In genomic region chr11:60169264-60169915, GRCh38 we compare ENCODE assay signal across 8 cellular contexts. TPM values are rescaled to one million over a fixed set of nuclear protein-coding genes. Genes with fewer than 3 reads are reported as not detected.
A peak's percentile ranks its signal among the peaks of the same experiment; 100 is the strongest.
DNase-seq lines count a peak whose midpoint lies in the region; ATAC-seq and TF ChIP-seq lines count a peak whose summit lies in the region.

No MANE protein-coding gene starts in this region.

- TF ChIP-seq CTCF in GM12872 (IDR thresholded peaks at IDR 0.05; ENCODE audit: insufficient read depth, low read depth, low read length) = peak; percentile 33; the same call in 1 of the 3 replicates
- peak; percentile 49 for TF ChIP-seq CTCF in epithelial cell of proximal tubule (conservative IDR thresholded peaks at IDR 0.05; ENCODE audit: low read depth, low read length)
- peak; percentile 17 for TF ChIP-seq CTCF in progenitor cell of endocrine pancreas (IDR thresholded peaks at IDR 0.05; ENCODE audit: unreplicated experiment)
- peak in 1 of 2 donors; percentile 21 for TF ChIP-seq CTCF in suprapubic skin (IDR thresholded peaks at IDR 0.05)

- H3K27ac ChIP-seq in suprapubic skin = no peak overlapping the region

- peaks cover 26% of the 10 kb centered on the region for H3K9me3 Mint-ChIP-seq in progenitor cell of endocrine pancreas (ENCODE audit: low read depth)

- H3K27me3 ChIP-seq in suprapubic skin = no peaks in the 10 kb centered on the region

- H3K36me3 Mint-ChIP-seq in progenitor cell of endocrine pancreas (ENCODE audit: insufficient read depth) = no peaks in the 10 kb centered on the region

- no peak overlapping the region for H3K27ac Mint-ChIP-seq in progenitor cell of endocrine pancreas

- H3K4me1 ChIP-seq in suprapubic skin = no peaks in the 10 kb centered on the region

- 72% methylated on average over 6 of the region's 6 CpGs for WGBS in suprapubic skin

- no peaks in the 10 kb centered on the region for H3K36me3 ChIP-seq in suprapubic skin

- no peak for TF ChIP-seq POLR2A in suprapubic skin (IDR thresholded peaks at IDR 0.05)

- ATAC-seq in GM21390 (IDR thresholded peaks at IDR 0.05; ENCODE audit: unreplicated experiment) (no peak), HG03159 (IDR thresholded peaks at IDR 0.05; ENCODE audit: unreplicated experiment) (no peak)

- H3K4me3 Mint-ChIP-seq in progenitor cell of endocrine pancreas (ENCODE audit: low read depth) = no peak overlapping the region

- H3K9me3 ChIP-seq in suprapubic skin = no peaks in the 10 kb centered on the region

- no peak for TF ChIP-seq EP300 in suprapubic skin (IDR thresholded peaks at IDR 0.05)

- no peak overlapping the region for H3K4me3 ChIP-seq in epithelial cell of proximal tubule (ENCODE audit: low read depth, low read length)
- no peak overlapping the region for H3K4me3 ChIP-seq in suprapubic skin

- DNase-seq in NCI-H69 (lab: John Stamatoyannopoulos, UW) (peak; percentile 44), epithelial cell of proximal tubule (ENCODE audit: low read depth) (peak; percentile 42), progenitor cell of endocrine pancreas (ENCODE audit: low spot score, unreplicated experiment) (no peak), suprapubic skin (ENCODE audit: low spot score in 2 of 2) (no peak)
- DNase-seq in activated T-cell treated with anti-CD3 and anti-CD28 coated beads, Interleukin-2, amount 50 U/mL, for 1 hour = no peak

- no peaks in the 10 kb centered on the region for H3K27me3 Mint-ChIP-seq in progenitor cell of endocrine pancreas

- peaks cover 2% of the 10 kb centered on the region for H3K4me1 Mint-ChIP-seq in progenitor cell of endocrine pancreas (ENCODE audit: low read depth)

RNA-seq across cellular contexts. Expression of gene MS4A6A, which starts 13.5 kb away (rescaled TPM):
- total RNA-seq in epithelial cell of proximal tubule (not detected in 2 replicates), progenitor cell of endocrine pancreas (not detected in 2 replicates), suprapubic skin (10 to 100 TPM in 2 of 4 donors, 1 to 10 TPM in 2; 6.9 to 13.4 (median 9.2) TPM)

Comparison
In these comparisons a context has a peak if more than half of its experiments do, and no peak if none do; other contexts are left out.
1. DNase-seq: peak in NCI-H69 (single experiment) and epithelial cell of proximal tubule (single experiment); none in progenitor cell of endocrine pancreas (single experiment), activated T-cell treated with anti-CD3 and anti-CD28 coated beads, Interleukin-2, amount 50 U/mL, for 1 hour (single experiment) and suprapubic skin (0 of 2).